ENCODE assay signal across 17 cellular contexts in the genomic region with DNA sequence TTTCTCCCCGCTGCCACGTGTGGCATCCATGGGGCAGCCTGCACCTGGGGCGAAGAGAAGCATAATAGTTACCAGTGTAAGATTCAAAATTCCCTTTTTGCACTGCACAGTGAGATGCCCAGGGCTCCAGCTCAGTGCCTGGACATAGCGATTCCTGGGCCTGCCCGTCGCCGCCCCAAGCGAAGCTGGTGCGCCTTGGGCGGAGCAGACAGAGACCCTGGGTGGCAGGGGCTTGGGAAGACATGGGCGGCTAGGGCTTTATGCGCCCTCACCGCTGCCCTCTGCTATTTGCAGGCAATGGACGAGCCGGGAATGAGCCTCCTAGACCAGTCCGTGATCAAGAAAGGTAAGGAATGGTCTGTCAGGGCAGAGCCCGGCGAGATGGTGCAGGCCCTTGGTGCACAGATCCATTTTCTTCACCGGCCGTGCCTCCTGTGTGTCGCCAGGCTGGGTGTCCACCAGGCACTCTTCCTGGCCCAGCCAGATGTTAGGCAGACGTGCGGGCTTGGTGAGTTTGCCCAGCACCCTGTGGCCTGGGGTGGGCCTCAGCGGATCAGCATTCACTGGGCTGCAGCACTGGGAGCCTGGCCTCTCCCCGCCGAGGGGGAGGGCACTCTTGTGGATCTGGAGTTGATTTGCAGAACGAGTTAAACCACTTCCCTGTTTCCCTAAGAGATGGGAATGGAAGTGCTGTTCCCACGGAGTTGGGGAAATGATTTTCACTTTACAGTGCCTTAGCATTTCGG. TPM values are rescaled to one million over a fixed set of nuclear protein-coding genes. Genes with fewer than 3 reads are reported as not detected.
DNase-seq lines count a peak whose midpoint lies in the region; ATAC-seq and TF ChIP-seq lines count a peak whose summit lies in the region.
"Had no signal": no experiment of that assay in that cellular context is flagged by ENCODE, and none has a peak within 500 bp of the region (broad histone marks: within the 10 kb centered on the region; RNA-seq: fewer than 3 reads in every experiment).

No MANE protein-coding gene starts in this region.

- H3K27ac Mint-ChIP-seq in Caco-2 (ENCODE audit: unreplicated experiment) = peak overlapping the region; percentile 92
- peak overlapping the region; percentile 46 for H3K27ac Mint-ChIP-seq in glutamatergic neuron (ENCODE audit: unreplicated experiment)
- H3K27ac Mint-ChIP-seq in neural progenitor cell = no peak overlapping the region
- peak overlapping the region in 1 of 7 donors; percentile 11 for H3K27ac Mint-ChIP-seq in CD4-positive, alpha-beta memory T cell
- no peak overlapping the region for H3K27ac Mint-ChIP-seq in MCF 10A (ENCODE audit: low read depth, unreplicated experiment)

- no peaks in the 10 kb centered on the region for H3K9me3 ChIP-seq in Caco-2
- no peaks in the 10 kb centered on the region for H3K9me3 ChIP-seq in neural progenitor cell (ENCODE audit: low read depth)
- no peaks in the 10 kb centered on the region for H3K9me3 ChIP-seq in CD4-positive, alpha-beta memory T cell (ENCODE audit: control insufficient read depth in 1 of 2, low read length in 2 of 2)
- H3K9me3 ChIP-seq: breast epithelium, testis had no signal

- peak; percentile 67 for DNase-seq in Caco-2
- DNase-seq in NCI-H510A (lab: John Stamatoyannopoulos, UW) = peak; percentile 93
- no peak for DNase-seq in glutamatergic neuron
- no peak for DNase-seq in neural progenitor cell (ENCODE audit: low spot score)
- DNase-seq in CD4-positive, alpha-beta memory T cell = no peak
- DNase-seq in MCF 10A (ENCODE audit: unreplicated experiment) = no peak
- DNase-seq: activated CD4-positive, alpha-beta T cell treated with anti-CD3 and anti-CD28 coated beads for 48 hours; DMS 273 treated with DMSO at 0.1 percent for 48 hours; hypothalamus; NCI-H187 treated with DMSO at 0.1 percent for 48 hours; NK-92 treated with Interleukin-12 subunit alpha and Interleukin-12 subunit beta, amount 100 ng/mL, for 24 hours; SW 1271; testis had no signal

- POLR2A ChIA-PET in Caco-2 (lab: Charles Lee) = no interaction called here
- POLR2A ChIA-PET in CD4-positive, alpha-beta memory T cell (lab: Charles Lee; ENCODE audit: partially characterized antibody) = no interaction called here
- POLR2A ChIA-PET in MCF 10A (lab: Yijun Ruan, JAX) = no interaction called here

- H3K36me3 ChIP-seq in Caco-2 (ENCODE audit: control insufficient read depth, insufficient read depth, low read length) (no peaks in the 10 kb centered on the region), neural progenitor cell (no peaks in the 10 kb centered on the region)
- H3K36me3 ChIP-seq in CD4-positive, alpha-beta memory T cell (ENCODE audit: insufficient read depth, low read length) = no peaks in the 10 kb centered on the region
- H3K36me3 ChIP-seq: breast epithelium had no signal

- no TSS peak for BruUV-seq in Caco-2 (replicated peaks; lab: Mats Ljungman, UMichigan)
- BruUV-seq in MCF 10A (replicated peaks; lab: Mats Ljungman, UMichigan) = no TSS peak

- CTCF ChIA-PET in Caco-2 (lab: Charles Lee) = no interaction called here
- CTCF ChIA-PET in CD4-positive, alpha-beta memory T cell (lab: Charles Lee; ENCODE audit: partially characterized antibody) = no interaction called here
- CTCF ChIA-PET in MCF 10A (lab: Yijun Ruan, JAX) = no interaction called here

- H3F3A ChIP-seq in neural progenitor cell (ENCODE audit: low read depth) = peaks cover 29% of the 10 kb centered on the region

- H3K9me3 Mint-ChIP-seq in Caco-2 (ENCODE audit: unreplicated experiment) = no peaks in the 10 kb centered on the region
- peaks cover 9% of the 10 kb centered on the region for H3K9me3 Mint-ChIP-seq in glutamatergic neuron (ENCODE audit: unreplicated experiment)
- H3K9me3 Mint-ChIP-seq in neural progenitor cell = peaks cover 3% of the 10 kb centered on the region
- H3K9me3 Mint-ChIP-seq in CD4-positive, alpha-beta memory T cell = peaks cover 0 to 2% (median 0%) of the 10 kb centered on the region in 8 donors
- no peaks in the 10 kb centered on the region for H3K9me3 Mint-ChIP-seq in MCF 10A (ENCODE audit: unreplicated experiment)

- no peaks in the 10 kb centered on the region for H3K27me3 ChIP-seq in Caco-2 (replicated peaks; ENCODE audit: control insufficient read depth, insufficient read depth, low read length)
- peaks cover 100% of the 10 kb centered on the region for H3K27me3 ChIP-seq in neural progenitor cell
- H3K27me3 ChIP-seq in CD4-positive, alpha-beta memory T cell (ENCODE audit: insufficient read depth, low read length) = no peaks in the 10 kb centered on the region
- H3K27me3 ChIP-seq: breast epithelium, testis had no signal

- H3K9ac ChIP-seq in neural progenitor cell = no peak overlapping the region

- no peak overlapping the region for H3K4me2 ChIP-seq in neural progenitor cell

- no peak overlapping the region for H3K27ac ChIP-seq in neural progenitor cell
- H3K27ac ChIP-seq in CD4-positive, alpha-beta memory T cell (ENCODE audit: low read depth, low read length) = no peak overlapping the region
- H3K27ac ChIP-seq: breast epithelium, testis had no signal

- ATAC-seq in GM18870 (IDR thresholded peaks at IDR 0.05; ENCODE audit: unreplicated experiment) (no peak), GM21360 (IDR thresholded peaks at IDR 0.05; ENCODE audit: unreplicated experiment) (no peak)

- H3K79me2 ChIP-seq in neural progenitor cell (ENCODE audit: low read depth) = no peaks in the 10 kb centered on the region

- peaks cover 41% of the 10 kb centered on the region for H4K20me1 ChIP-seq in neural progenitor cell (ENCODE audit: low read depth)

- no peak for TF ChIP-seq CTCF in Caco-2 (IDR thresholded peaks at IDR 0.05; ENCODE audit: insufficient read depth in 1 of 2, low read depth in 1 of 2, low read length in 1 of 2, severe bottlenecking in 1 of 2, unreplicated experiment in 1 of 2)
- TF ChIP-seq CTCF in glutamatergic neuron (IDR thresholded peaks at IDR 0.05; ENCODE audit: partially characterized antibody, unreplicated experiment) = no peak
- no peak for TF ChIP-seq CTCF in neural progenitor cell (IDR thresholded peaks at IDR 0.05)
- TF ChIP-seq CTCF in MCF 10A (IDR thresholded peaks at IDR 0.05; ENCODE audit: unreplicated experiment) = no peak

- intact Hi-C loops in Caco-2 (cut with micrococcal nuclease; ENCODE audit: unreplicated experiment) (no loop called here), MCF 10A (cut with micrococcal nuclease) (no loop called here)
- intact Hi-C loops in CD4-positive, alpha-beta memory T cell (cut with micrococcal nuclease) = no loop called here

- peaks cover 19% of the 10 kb centered on the region for H3K4me1 Mint-ChIP-seq in Caco-2 (ENCODE audit: low read depth, unreplicated experiment)
- peaks cover 4% of the 10 kb centered on the region for H3K4me1 Mint-ChIP-seq in glutamatergic neuron (ENCODE audit: low read depth, unreplicated experiment)
- H3K4me1 Mint-ChIP-seq in neural progenitor cell = peaks cover 24% of the 10 kb centered on the region
- peaks cover 13 to 37% (median 20%) of the 10 kb centered on the region in 4 donors for H3K4me1 Mint-ChIP-seq in CD4-positive, alpha-beta memory T cell
- H3K4me1 Mint-ChIP-seq in MCF 10A (ENCODE audit: insufficient read depth, unreplicated experiment) = peaks cover 22% of the 10 kb centered on the region

- H3K4me3 Mint-ChIP-seq in Caco-2 (ENCODE audit: unreplicated experiment) (peak overlapping the region; percentile 69), glutamatergic neuron (ENCODE audit: unreplicated experiment) (no peak overlapping the region), neural progenitor cell (peak overlapping the region; percentile 58), MCF 10A (ENCODE audit: unreplicated experiment) (no peak overlapping the region)
- peak overlapping the region in 2 of 8 donors; percentile 62 to 88 for H3K4me3 Mint-ChIP-seq in CD4-positive, alpha-beta memory T cell

- H2AFZ ChIP-seq in neural progenitor cell (replicated peaks) = no peak overlapping the region

- H3K27me3 Mint-ChIP-seq in Caco-2 (ENCODE audit: insufficient read depth, unreplicated experiment) (no peaks in the 10 kb centered on the region), glutamatergic neuron (ENCODE audit: unreplicated experiment) (peaks cover 34% of the 10 kb centered on the region), neural progenitor cell (ENCODE audit: insufficient read depth, low read depth) (peaks cover 66% of the 10 kb centered on the region), MCF 10A (ENCODE audit: insufficient read depth, unreplicated experiment) (peaks cover 9% of the 10 kb centered on the region)
- H3K27me3 Mint-ChIP-seq in CD4-positive, alpha-beta memory T cell = peaks cover 1 to 2% of the 10 kb centered on the region in 2 donors

- H3K4me1 ChIP-seq in Caco-2 = peaks cover 27% of the 10 kb centered on the region
- peaks cover 13% of the 10 kb centered on the region for H3K4me1 ChIP-seq in neural progenitor cell
- H3K4me1 ChIP-seq in CD4-positive, alpha-beta memory T cell (ENCODE audit: insufficient read depth, low read length) = peaks cover 28% of the 10 kb centered on the region
- H3K4me1 ChIP-seq: breast epithelium, testis had no signal

- no peak overlapping the region for H3K4me3 ChIP-seq in Caco-2 (ENCODE audit: low read depth, low read length)
- no peak overlapping the region for H3K4me3 ChIP-seq in neural progenitor cell
- H3K4me3 ChIP-seq in CD4-positive, alpha-beta memory T cell (ENCODE audit: low read length in 2 of 2) = no peak overlapping the region
- H3K4me3 ChIP-seq: testis had no signal

- H3K36me3 Mint-ChIP-seq in Caco-2 (ENCODE audit: insufficient read depth, unreplicated experiment) (peaks cover 6% of the 10 kb centered on the region), glutamatergic neuron (ENCODE audit: unreplicated experiment) (peaks cover 5% of the 10 kb centered on the region), neural progenitor cell (peaks cover 2% of the 10 kb centered on the region), MCF 10A (ENCODE audit: insufficient read depth, unreplicated experiment) (no peaks in the 10 kb centered on the region)
- no peaks in the 10 kb centered on the region for H3K36me3 Mint-ChIP-seq in CD4-positive, alpha-beta memory T cell

RNA-seq across cellular contexts. Expression of a gene that starts 1.7 kb away (rescaled TPM):
- total RNA-seq in Caco-2 (2022) = 3.4 and 3.5 TPM in 2 replicates
- 1.1 TPM for total RNA-seq in glutamatergic neuron (ENCODE audit: unreplicated experiment)
- total RNA-seq in neural progenitor cell (ENCODE audit: low replicate concordance) = not detected in 2 replicates
- 1 to 10 TPM; 2.3 to 2.9 TPM for total RNA-seq in CD4-positive, alpha-beta memory T cell
- polyA plus RNA-seq in CD4-positive, alpha-beta memory T cell = under 1 TPM in 1 of 2 donors, not detected in 1; 0.23 TPM
- 0.30 and 0.47 TPM in 2 replicates for total RNA-seq in MCF 10A (2022)
- total RNA-seq: endothelial cell of umbilical vein had no signal

RNA-seq across cellular contexts. Expression of a gene that starts 17.2 kb away (rescaled TPM):
- 12.8 and 14.1 TPM in 2 replicates for total RNA-seq in Caco-2 (2022)
- 95.3 TPM for total RNA-seq in glutamatergic neuron (ENCODE audit: unreplicated experiment)
- 5.8 and 19.2 TPM in 2 replicates for total RNA-seq in neural progenitor cell (ENCODE audit: low replicate concordance)
- 10 to 100 TPM; 29.7 to 32.2 TPM for total RNA-seq in CD4-positive, alpha-beta memory T cell
- polyA plus RNA-seq in CD4-positive, alpha-beta memory T cell = 10 to 100 TPM; 13.4 to 18.4 TPM
- total RNA-seq in MCF 10A (2022) = 31.4 and 31.5 TPM in 2 replicates

RNA-seq across cellular contexts. Expression of a gene that starts 17.6 kb away (rescaled TPM):
- total RNA-seq in Caco-2 (2022) (39.9 and 40.2 TPM in 2 replicates), glutamatergic neuron (ENCODE audit: unreplicated experiment) (74.7 TPM), neural progenitor cell (ENCODE audit: low replicate concordance) (58.2 and 58.3 TPM in 2 replicates), MCF 10A (2022) (50.7 and 56.8 TPM in 2 replicates)
- total RNA-seq in CD4-positive, alpha-beta memory T cell = 10 to 100 TPM; 79.4 to 82.9 TPM
- polyA plus RNA-seq in CD4-positive, alpha-beta memory T cell = 10 to 100 TPM; 12.7 to 29.2 TPM

Comparison
In these comparisons a context has a peak if more than half of its experiments do, and no peak if none do; other contexts are left out.
1. DNase-seq: peak in Caco-2 (2 of 2) and NCI-H510A (single experiment); none in glutamatergic neuron (single experiment), neural progenitor cell (single experiment), CD4-positive, alpha-beta memory T cell (0 of 5) and MCF 10A (single experiment).
2. H3K27ac Mint-ChIP-seq: peak in Caco-2 (single experiment) and glutamatergic neuron (single experiment); none in neural progenitor cell (single experiment) and MCF 10A (single experiment).
3. H3K4me3 Mint-ChIP-seq: peak in Caco-2 (single experiment) and neural progenitor cell (single experiment); none in glutamatergic neuron (single experiment) and MCF 10A (single experiment).